Comparison of ENCODE assay signal across 8 cellular contexts in genomic region chr17:58692239-58693055, GRCh38.
A peak's percentile ranks its signal among the peaks of the same experiment; 100 is the strongest.
DNase-seq lines count a peak whose midpoint lies in the region; TF ChIP-seq lines count a peak whose summit lies in the region.

RAD51C (plus strand) TSS chr17:58692602; CDS start chr17:58692644, 42 bp downstream.

- H3K27me3 Mint-ChIP-seq in nephron progenitor cell (ENCODE audit: low read depth, poor library complexity), result peaks cover 6% of the 10 kb centered on the region
- H3K27me3 Mint-ChIP-seq in stimulated activated naive CD8-positive, alpha-beta T cell treated with anti-CD3 and anti-CD28 coated beads, Interleukin-15, Interleukin-2, amounts not matched to agents 100 ng/mL and 50 ng/mL, for 24 hours, result no peaks in the 10 kb centered on the region

- peaks cover 33% of the 10 kb centered on the region for H3K4me1 Mint-ChIP-seq in nephron progenitor cell
- H3K4me1 Mint-ChIP-seq in stimulated activated naive CD8-positive, alpha-beta T cell treated with anti-CD3 and anti-CD28 coated beads, Interleukin-15, Interleukin-2, amounts not matched to agents 100 ng/mL and 50 ng/mL, for 24 hours (ENCODE audit: low read depth), result peaks cover 30% of the 10 kb centered on the region

- DNase-seq in ELF-1 (ENCODE audit: low read depth, low spot score) (peak; percentile 87), GOT3 (lab: John Stamatoyannopoulos, UW) (peak; percentile 32), LoVo (ENCODE audit: low spot score) (peak; percentile 93), SHP77 (lab: John Stamatoyannopoulos, UW) (peak; percentile 88 to 93), fibroblast of the conjunctiva (ENCODE audit: low read depth) (peak; percentile 59), nephron progenitor cell (peak; percentile 64)
- DNase-seq in activated effector memory CD4-positive, alpha-beta T cell treated with anti-CD3 and anti-CD28 coated beads, Interleukin-2, amount 50 U/mL, for 16 hours, result peak; percentile 95

- H3K9me3 Mint-ChIP-seq in nephron progenitor cell, result no peaks in the 10 kb centered on the region
- no peaks in the 10 kb centered on the region for H3K9me3 Mint-ChIP-seq in stimulated activated naive CD8-positive, alpha-beta T cell treated with anti-CD3 and anti-CD28 coated beads, Interleukin-15, Interleukin-2, amounts not matched to agents 100 ng/mL and 50 ng/mL, for 24 hours

- TF ChIP-seq CTCF in nephron progenitor cell (IDR thresholded peaks at IDR 0.05), result no peak

- peak within 1 kb of the TSS; percentile 86 for H3K4me3 Mint-ChIP-seq in nephron progenitor cell
- H3K4me3 Mint-ChIP-seq in stimulated activated naive CD8-positive, alpha-beta T cell treated with anti-CD3 and anti-CD28 coated beads, Interleukin-15, Interleukin-2, amounts not matched to agents 100 ng/mL and 50 ng/mL, for 24 hours, result peak within 1 kb of the TSS; percentile 93

- H3K27ac Mint-ChIP-seq in nephron progenitor cell, result peak within 1 kb of the TSS; percentile 19
- H3K27ac Mint-ChIP-seq in stimulated activated naive CD8-positive, alpha-beta T cell treated with anti-CD3 and anti-CD28 coated beads, Interleukin-15, Interleukin-2, amounts not matched to agents 100 ng/mL and 50 ng/mL, for 24 hours, result peak within 1 kb of the TSS; percentile 86

- peaks cover 20% of the 10 kb centered on the region for H3K36me3 Mint-ChIP-seq in nephron progenitor cell (ENCODE audit: low read depth)
- H3K36me3 Mint-ChIP-seq in stimulated activated naive CD8-positive, alpha-beta T cell treated with anti-CD3 and anti-CD28 coated beads, Interleukin-15, Interleukin-2, amounts not matched to agents 100 ng/mL and 50 ng/mL, for 24 hours (ENCODE audit: low read depth), result peaks cover 29% of the 10 kb centered on the region

Comparison
In these comparisons a context has a peak if more than half of its experiments do, and no peak if none do; other contexts are left out.
1. Peak in every context shown above with its lines: DNase-seq.
2. DNase-seq: peak in every context shown above with its lines; median percentile 95 in activated effector memory CD4-positive, alpha-beta T cell treated with anti-CD3 and anti-CD28 coated beads, Interleukin-2, amount 50 U/mL, for 16 hours; 93 in LoVo; 90 in SHP77; 87 in ELF-1; 64 in nephron progenitor cell; 59 in fibroblast of the conjunctiva; 32 in GOT3.